In genomic region chr3:4425055-4425454, GRCh38 we compare ENCODE assay signal across 24 cellular contexts.
"Had no signal": no experiment of that assay in that cellular context is flagged by ENCODE, and none has a peak within 500 bp of the region (broad histone marks: within the 10 kb centered on the region; RNA-seq: fewer than 3 reads in every experiment).

No MANE protein-coding gene starts in this region.

- H3K4me3 Mint-ChIP-seq: memory B cell; naive thymus-derived CD4-positive, alpha-beta T cell; natural killer cell treated with Interleukin-12 subunit alpha and Interleukin-12 subunit beta and Interleukin-15 and Interleukin-18, amount 100 ng/mL, for 72 hours had no signal

- H3K4me2 ChIP-seq: hepatocyte had no signal

- H2AFZ ChIP-seq: hepatocyte had no signal

- DNase-seq: islet precursor cell; left ventricle myocardium inferior; midbrain; mucosa of descending colon; naive thymus-derived CD4-positive, alpha-beta T cell; pancreas; posterior cingulate gyrus; retina; right cardiac atrium; sigmoid colon; small intestine; stimulated activated CD4-positive, alpha-beta T cell treated with anti-CD3 and anti-CD28 coated beads, Interleukin-2, amount 100 ng/mL, for 48 hours; stimulated activated naive CD4-positive, alpha-beta T cell; stomach; testis; thyroid gland; transverse colon; upper lobe of left lung had no signal

- H3K27ac ChIP-seq: pancreas, prostate gland, sigmoid colon, stomach, testis, thyroid gland, transverse colon, upper lobe of left lung, vagina had no signal

- H3K27me3 ChIP-seq: hepatocyte, pancreas, sigmoid colon, stomach, testis, thyroid gland, transverse colon, upper lobe of left lung, vagina had no signal

- ATAC-seq: mucosa of descending colon; naive thymus-derived CD4-positive, alpha-beta T cell; natural killer cell treated with Interleukin-12 subunit alpha and Interleukin-12 subunit beta and Interleukin-15 and Interleukin-18, amount 100 ng/mL, for 72 hours; pancreas; right cardiac atrium had no signal

- H3K4me3 ChIP-seq: hepatocyte, left ventricle myocardium inferior, lung, mucosa of descending colon, pancreas, prostate gland, sigmoid colon, stomach, testis, thyroid gland, transverse colon, upper lobe of left lung, vagina had no signal

- H3K27ac Mint-ChIP-seq: naive thymus-derived CD4-positive, alpha-beta T cell had no signal

- FAIRE-seq: pancreas, small intestine had no signal

- H3K36me3 Mint-ChIP-seq: natural killer cell treated with Interleukin-12 subunit alpha and Interleukin-12 subunit beta and Interleukin-15 and Interleukin-18, amount 100 ng/mL, for 72 hours had no signal

- H3K9me3 ChIP-seq: left ventricle myocardium inferior, mucosa of descending colon, pancreas, prostate gland, sigmoid colon, stomach, testis, thyroid gland, transverse colon, upper lobe of left lung, vagina had no signal

- H3K27me3 Mint-ChIP-seq: memory B cell; naive thymus-derived CD4-positive, alpha-beta T cell; natural killer cell treated with Interleukin-12 subunit alpha and Interleukin-12 subunit beta and Interleukin-15 and Interleukin-18, amount 100 ng/mL, for 72 hours had no signal

- H3K9me3 Mint-ChIP-seq: memory B cell; naive thymus-derived CD4-positive, alpha-beta T cell; natural killer cell treated with Interleukin-12 subunit alpha and Interleukin-12 subunit beta and Interleukin-15 and Interleukin-18, amount 100 ng/mL, for 72 hours had no signal

- H3K4me1 ChIP-seq: prostate gland, testis had no signal

- H3K36me3 ChIP-seq: pancreas, prostate gland, sigmoid colon, stomach, thyroid gland, transverse colon, upper lobe of left lung, vagina had no signal
